ENCODE assay signal across 1 cellular context in genomic region chr20:49386848-49387605, GRCh38.
A peak's percentile ranks its signal among the peaks of the same experiment; 100 is the strongest.
TF ChIP-seq lines count a peak whose summit lies in the region.

No MANE protein-coding gene starts in this region.

TF ChIP-seq in HepG2, 621 proteins besides CTCF, POLR2A, EP300 and RAD21 (continued from another document):
- no peak for TF ChIP-seq ZNF550 (CRISPR knock-in tag; IDR thresholded peaks at IDR 0.05; ENCODE audit: borderline replicate concordance)
- no peak for TF ChIP-seq ASH2L (IDR thresholded peaks at IDR 0.05; ENCODE audit: insufficient read length, low read depth, low read length)
- TF ChIP-seq KDM4B (CRISPR knock-in tag; IDR thresholded peaks at IDR 0.05) = no peak
- no peak for TF ChIP-seq CREM (IDR thresholded peaks at IDR 0.05)
- TF ChIP-seq CREM (CRISPR knock-in tag; IDR thresholded peaks at IDR 0.05) = no peak
- TF ChIP-seq THAP11 (CRISPR knock-in tag; IDR thresholded peaks at IDR 0.05) = 0 out of 2 replicates have a peak, but pooled peaks have one; percentile 30
- TF ChIP-seq ADNP (CRISPR knock-in tag; IDR thresholded peaks at IDR 0.05) = no peak
- no peak for TF ChIP-seq CERS6 (CRISPR knock-in tag; IDR thresholded peaks at IDR 0.05)
- no peak for TF ChIP-seq SUZ12 (IDR thresholded peaks at IDR 0.05; ENCODE audit: low read depth, low read length)
